ENCODE assay signal across 18 cellular contexts in the genomic region with DNA sequence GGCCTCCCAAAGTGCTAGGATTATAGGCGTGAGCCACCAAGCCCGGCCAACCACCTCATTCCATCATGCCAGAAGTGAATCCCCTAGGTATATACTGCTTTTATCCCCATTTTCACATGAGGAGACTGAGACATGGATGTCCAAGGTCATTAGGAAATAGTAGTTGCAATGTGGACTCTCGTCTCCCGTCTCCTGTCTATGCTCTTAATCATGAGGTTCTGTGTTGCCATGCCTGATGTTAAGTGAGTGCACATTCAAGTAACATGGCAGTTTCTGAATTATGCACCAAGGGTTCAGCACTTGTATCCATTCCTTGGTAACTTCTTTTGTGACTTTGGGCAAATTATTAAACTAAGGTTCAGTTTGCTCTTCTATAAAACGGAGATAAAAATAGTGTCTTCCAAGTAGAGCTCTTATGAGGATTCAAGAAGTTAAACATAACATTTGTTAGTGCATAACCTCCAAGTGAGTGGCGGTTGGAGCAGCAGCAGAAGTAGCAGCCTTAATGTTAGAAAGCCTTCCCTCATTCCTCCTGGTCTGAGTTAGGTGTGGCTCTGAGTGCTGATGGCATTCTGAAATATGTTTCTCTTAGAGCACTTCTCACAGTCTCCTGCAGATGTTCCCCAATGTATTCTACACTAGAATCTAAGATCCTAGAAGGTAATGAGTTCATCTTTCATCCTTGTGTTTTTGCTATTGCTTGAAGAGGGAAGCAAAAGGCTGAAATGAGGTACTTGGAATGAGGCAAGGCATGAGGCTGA.
"Had no signal": no experiment of that assay in that cellular context is flagged by ENCODE, and none has a peak within 500 bp of the region (broad histone marks: within the 10 kb centered on the region; RNA-seq: fewer than 3 reads in every experiment).

No MANE protein-coding gene starts in this region.

- H3K9me3 ChIP-seq: breast epithelium, gastrocnemius medialis, pancreas, testis, uterus had no signal

- H3K36me3 ChIP-seq: breast epithelium, gastrocnemius medialis, pancreas, uterus had no signal

- H3K27me3 Mint-ChIP-seq: activated naive CD8-positive, alpha-beta T cell; activated T-cell treated with anti-CD3 and anti-CD28 coated beads, Interleukin-2, amount 50 U/mL, for 24 hours; stimulated activated naive CD8-positive, alpha-beta T cell treated with anti-CD3 and anti-CD28 coated beads, Interleukin-15, Interleukin-2, amounts not matched to agents 100 ng/mL and 50 ng/mL, for 24 hours had no signal

- H3K4me3 ChIP-seq: breast epithelium, coronary artery, gastrocnemius medialis, heart right ventricle, neural progenitor cell, pancreas, testis, uterus had no signal

- H3K4me2 ChIP-seq: neural progenitor cell had no signal

- H3K27ac Mint-ChIP-seq: activated CD8-positive, alpha-beta memory T cell treated with anti-CD3 and anti-CD28 coated beads, Interleukin-2, amount 10 ng/mL, durations not matched to agents 7 days and 5 days; activated naive CD8-positive, alpha-beta T cell; activated T-cell treated with anti-CD3 and anti-CD28 coated beads, Interleukin-2, amount 50 U/mL, for 24 hours; neural progenitor cell; stimulated activated naive CD8-positive, alpha-beta T cell treated with anti-CD3 and anti-CD28 coated beads, Interleukin-15, Interleukin-2, amounts not matched to agents 100 ng/mL and 50 ng/mL, for 24 hours had no signal

- DNase-seq: activated CD4-positive, alpha-beta T cell treated with anti-CD3 and anti-CD28 coated beads, Interleukin-2, amount 50 U/mL, for 48 hours; activated CD4-positive, CD25-positive, alpha-beta regulatory T cell treated with anti-CD3 and anti-CD28 coated beads, Interleukin-2, amount 50 U/mL, for 72 hours; activated CD8-positive, alpha-beta memory T cell treated with anti-CD3 and anti-CD28 coated beads, Interleukin-2, amount 10 ng/mL, durations not matched to agents 7 days and 5 days; activated gamma-delta T cell; activated T-cell treated with anti-CD3 and anti-CD28 coated beads, Interleukin-2, amount 50 U/mL, for 24 hours; effector CD4-positive, alpha-beta T cell; gastrocnemius medialis; heart right ventricle; islet precursor cell; pancreas; stimulated activated CD4-positive, alpha-beta T cell treated with anti-CD3 and anti-CD28 coated beads, Interleukin-4, amount 100 ng/mL, for 24 hours; testis; uterus had no signal

- H3K4me3 Mint-ChIP-seq: activated CD8-positive, alpha-beta memory T cell treated with anti-CD3 and anti-CD28 coated beads, Interleukin-2, amount 10 ng/mL, durations not matched to agents 7 days and 5 days; activated naive CD8-positive, alpha-beta T cell; activated T-cell treated with anti-CD3 and anti-CD28 coated beads, Interleukin-2, amount 50 U/mL, for 24 hours; neural progenitor cell; stimulated activated naive CD8-positive, alpha-beta T cell treated with anti-CD3 and anti-CD28 coated beads, Interleukin-15, Interleukin-2, amounts not matched to agents 100 ng/mL and 50 ng/mL, for 24 hours had no signal

- H3K36me3 Mint-ChIP-seq: activated naive CD8-positive, alpha-beta T cell had no signal

- H3K27me3 ChIP-seq: breast epithelium, gastrocnemius medialis, heart right ventricle, neural progenitor cell, pancreas, testis, uterus had no signal

- H3K27ac ChIP-seq: breast epithelium, coronary artery, heart right ventricle, neural progenitor cell, pancreas, testis, uterus had no signal

- H2AFZ ChIP-seq: neural progenitor cell had no signal

- H3K9me3 Mint-ChIP-seq: stimulated activated naive CD8-positive, alpha-beta T cell treated with anti-CD3 and anti-CD28 coated beads, Interleukin-15, Interleukin-2, amounts not matched to agents 100 ng/mL and 50 ng/mL, for 24 hours had no signal

- H3K9ac ChIP-seq: neural progenitor cell had no signal

- H3K4me1 Mint-ChIP-seq: activated CD8-positive, alpha-beta memory T cell treated with anti-CD3 and anti-CD28 coated beads, Interleukin-2, amount 10 ng/mL, durations not matched to agents 7 days and 5 days; neural progenitor cell had no signal

- ATAC-seq: activated CD8-positive, alpha-beta memory T cell treated with anti-CD3 and anti-CD28 coated beads, Interleukin-2, amount 10 ng/mL, durations not matched to agents 7 days and 5 days; heart right ventricle; pancreas had no signal

- H3K4me1 ChIP-seq: breast epithelium, neural progenitor cell, testis, uterus had no signal
